In the genomic region with DNA sequence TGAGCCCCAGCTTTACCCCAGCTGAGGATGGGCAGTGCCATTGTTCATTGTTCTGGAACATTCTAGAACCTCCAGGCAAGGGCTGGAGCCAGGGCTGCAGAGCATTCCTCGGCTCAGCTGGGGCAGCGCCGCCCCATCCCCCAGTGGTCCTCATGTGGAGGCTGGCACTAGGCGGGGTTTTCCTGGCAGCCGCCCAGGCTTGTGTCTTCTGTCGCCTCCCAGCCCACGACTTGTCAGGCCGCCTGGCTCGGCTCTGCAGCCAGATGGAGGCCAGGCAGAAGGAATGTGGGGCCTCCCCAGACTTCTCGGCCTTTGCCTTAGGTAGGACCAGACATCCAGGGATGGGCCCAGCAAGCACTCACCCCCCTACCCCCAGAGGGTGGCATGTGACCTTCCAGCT, we compare ENCODE assay signal across 9 cellular contexts. TPM values are rescaled to one million over a fixed set of nuclear protein-coding genes. Genes with fewer than 3 reads are reported as not detected.
DNase-seq lines count a peak whose midpoint lies in the region; ATAC-seq and TF ChIP-seq lines count a peak whose summit lies in the region.
"Had no signal": no experiment of that assay in that cellular context is flagged by ENCODE, and none has a peak within 500 bp of the region (broad histone marks: within the 10 kb centered on the region; RNA-seq: fewer than 3 reads in every experiment).

A gene with protein sequence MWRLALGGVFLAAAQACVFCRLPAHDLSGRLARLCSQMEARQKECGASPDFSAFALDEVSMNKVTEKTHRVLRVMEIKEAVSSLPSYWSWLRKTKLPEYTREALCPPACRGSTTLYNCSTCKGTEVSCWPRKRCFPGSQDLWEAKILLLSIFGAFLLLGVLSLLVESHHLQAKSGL (plus strand): TSS at position 104 of the 400 bp plus-strand sequence. CDS start 49 bp downstream, at position 153.

- no peak for TF ChIP-seq POLR2A in Peyer's patch (IDR thresholded peaks at IDR 0.05)

- peak within 1 kb of the TSS; percentile 24 for H3K27ac Mint-ChIP-seq in T-helper 17 cell
- no peak within 1 kb of the TSS for H3K27ac Mint-ChIP-seq in GM23338
- H3K27ac Mint-ChIP-seq in Caco-2 (ENCODE audit: unreplicated experiment), result no peak within 1 kb of the TSS

- peaks cover 7% of the 10 kb centered on the region for H3K4me1 ChIP-seq in DND-41 (ENCODE audit: insufficient read depth, low read length)
- H3K4me1 ChIP-seq in GM23338 (ENCODE audit: insufficient read depth), result peaks cover 18% of the 10 kb centered on the region
- H3K4me1 ChIP-seq in Caco-2, result no peaks in the 10 kb centered on the region
- peaks cover 5 to 50% (median 20%) of the 10 kb centered on the region in 4 donors for H3K4me1 ChIP-seq in Peyer's patch

- no peak for ATAC-seq in DND-41 (ENCODE audit: insufficient read depth, low read depth)
- ATAC-seq in T-helper 17 cell, result no peak
- no peak for ATAC-seq in GM23338

- H3K27me3 Mint-ChIP-seq in T-helper 17 cell (no peaks in the 10 kb centered on the region), GM23338 (ENCODE audit: insufficient read depth, low read depth, poor library complexity) (peaks cover 36% of the 10 kb centered on the region), Caco-2 (ENCODE audit: insufficient read depth, unreplicated experiment) (no peaks in the 10 kb centered on the region)

- 0 out of 2 replicates have a peak within 1 kb of the TSS, but pooled peaks have one; percentile 9 for H3K9ac ChIP-seq in DND-41 (ENCODE audit: low read depth, low read length)

- H3K9me2 ChIP-seq in GM23338 (ENCODE audit: insufficient read depth), result no peaks in the 10 kb centered on the region

- no peaks in the 10 kb centered on the region for H3K9me3 ChIP-seq in DND-41 (ENCODE audit: insufficient read depth, low read length, severe bottlenecking)
- H3K9me3 ChIP-seq in T-helper 17 cell (ENCODE audit: control insufficient read depth, low read length, poor library complexity, severe bottlenecking), result no peaks in the 10 kb centered on the region
- H3K9me3 ChIP-seq in Caco-2, result no peaks in the 10 kb centered on the region
- H3K9me3 ChIP-seq in Peyer's patch, result no peaks in the 10 kb centered on the region

- POLR2A ChIA-PET in Caco-2 (lab: Charles Lee), result interaction anchor here (0.5 kb wide), 1 partner anchor 85 kb away, joined by 3 read pairs; no protein-coding TSS in a partner anchor

- H3K4me3 ChIP-seq in DND-41 (ENCODE audit: low read depth in 1 of 2, low read length in 2 of 2), result no peak within 1 kb of the TSS
- no peak within 1 kb of the TSS for H3K4me3 ChIP-seq in GM23338
- no peak within 1 kb of the TSS for H3K4me3 ChIP-seq in Caco-2 (ENCODE audit: low read depth, low read length)
- H3K4me3 ChIP-seq in Peyer's patch, result no peak within 1 kb of the TSS

- H2AFZ ChIP-seq in DND-41 (ENCODE audit: low read depth, low read length) (peak within 1 kb of the TSS; percentile 64), GM23338 (no peak within 1 kb of the TSS)

- H3K36me3 ChIP-seq in DND-41 (ENCODE audit: insufficient read depth, low read length) (peaks cover 7% of the 10 kb centered on the region; the same call in 1 of the 2 replicates), GM23338 (ENCODE audit: insufficient read depth) (no peaks in the 10 kb centered on the region), Caco-2 (ENCODE audit: control insufficient read depth, insufficient read depth, low read length) (no peaks in the 10 kb centered on the region), Peyer's patch (no peaks in the 10 kb centered on the region)

- peaks cover 27% of the 10 kb centered on the region for H3K4me1 Mint-ChIP-seq in T-helper 17 cell
- H3K4me1 Mint-ChIP-seq in GM23338, result peaks cover 21% of the 10 kb centered on the region
- peaks cover 11% of the 10 kb centered on the region for H3K4me1 Mint-ChIP-seq in Caco-2 (ENCODE audit: low read depth, unreplicated experiment)

- intact Hi-C loops in posterior cingulate gyrus (cut with DNase I) (loop anchor here (5.0 to 10.0 kb wide), 2 partner anchors 82 to 130 kb away; a partner anchor contains a TSS), Caco-2 (cut with micrococcal nuclease; ENCODE audit: unreplicated experiment) (loop anchor here (5.0 kb wide), 1 partner anchor 82 kb away; a partner anchor contains a TSS)

- H3K27me3 ChIP-seq in DND-41 (ENCODE audit: insufficient read depth, low read length, poor library complexity) (no peaks in the 10 kb centered on the region), GM23338 (ENCODE audit: insufficient read depth) (no peaks in the 10 kb centered on the region), Caco-2 (replicated peaks; ENCODE audit: control insufficient read depth, insufficient read depth, low read length) (no peaks in the 10 kb centered on the region), Peyer's patch (no peaks in the 10 kb centered on the region)

- H3K4me2 ChIP-seq in DND-41 (ENCODE audit: insufficient read depth, low read length), result no peak within 1 kb of the TSS
- no peak within 1 kb of the TSS for H3K4me2 ChIP-seq in GM23338

- 0 out of 2 replicates have a peak within 1 kb of the TSS, but pooled peaks have one; percentile 28 for H3K27ac ChIP-seq in DND-41 (ENCODE audit: low read length)
- no peak within 1 kb of the TSS for H3K27ac ChIP-seq in GM23338 (ENCODE audit: low read depth)
- H3K27ac ChIP-seq in Peyer's patch, result peak within 1 kb of the TSS in 2 of 4 donors; percentile 43 to 46

- H3K9me3 Mint-ChIP-seq in GM23338, result no peaks in the 10 kb centered on the region
- H3K9me3 Mint-ChIP-seq in Caco-2 (ENCODE audit: unreplicated experiment), result no peaks in the 10 kb centered on the region

- peaks cover 9% of the 10 kb centered on the region for H3F3A ChIP-seq in GM23338 (replicated peaks; ENCODE audit: low read depth)

- H3K79me2 ChIP-seq in DND-41 (ENCODE audit: insufficient read depth, low read length), result no peaks in the 10 kb centered on the region
- H3K79me2 ChIP-seq in GM23338 (replicated peaks; ENCODE audit: insufficient read depth), result no peaks in the 10 kb centered on the region

- H4K20me1 ChIP-seq in DND-41 (ENCODE audit: insufficient read depth, low read length) (no peaks in the 10 kb centered on the region), GM23338 (replicated peaks; ENCODE audit: insufficient read depth) (no peaks in the 10 kb centered on the region; the same call in 1 of the 2 replicates)

- CTCF ChIA-PET in Caco-2 (lab: Charles Lee), result interaction anchor here (0.8 kb wide), 1 partner anchor 137 kb away, joined by 3 read pairs; no protein-coding TSS in a partner anchor

- H3K36me3 Mint-ChIP-seq in T-helper 17 cell (ENCODE audit: low read depth), result no peaks in the 10 kb centered on the region
- H3K36me3 Mint-ChIP-seq in GM23338 (ENCODE audit: low read depth), result peaks cover 4% of the 10 kb centered on the region; the same call in 1 of the 3 replicates
- no peaks in the 10 kb centered on the region for H3K36me3 Mint-ChIP-seq in Caco-2 (ENCODE audit: insufficient read depth, unreplicated experiment)

- no TSS peak for BruUV-seq in Caco-2 (replicated peaks; lab: Mats Ljungman, UMichigan)

- peak within 1 kb of the TSS; percentile 31 for H3K4me3 Mint-ChIP-seq in T-helper 17 cell
- H3K4me3 Mint-ChIP-seq in GM23338, result no peak within 1 kb of the TSS; the same call in 2 of the 3 replicates
- no peak within 1 kb of the TSS for H3K4me3 Mint-ChIP-seq in Caco-2 (ENCODE audit: unreplicated experiment)

- no peak for DNase-seq in DND-41
- DNase-seq in T-helper 17 cell, result no peak
- DNase-seq in glomerular visceral epithelial cell (ENCODE audit: extremely low spot score), result peak; percentile 53
- peak in 8 of 10 donors; percentile 48 to 96 (median 71) for DNase-seq in posterior cingulate gyrus
- DNase-seq in GM23338 (ENCODE audit: low spot score), result no peak
- DNase-seq in Caco-2, result no peak
- DNase-seq in HuH-7 (ENCODE audit: low spot score), result no peak
- DNase-seq in Peyer's patch, result no peak
- DNase-seq: NCI-H526 treated with DMSO at 0.1 percent for 48 hours had no signal

- TF ChIP-seq CTCF in DND-41 (IDR thresholded peaks at IDR 0.05; ENCODE audit: borderline replicate concordance, extremely low read depth, low read length, poor library complexity, severe bottlenecking) (no peak), GM23338 (conservative IDR thresholded peaks at IDR 0.05; ENCODE audit: low read depth in 2 of 2) (no peak), Caco-2 (IDR thresholded peaks at IDR 0.05; ENCODE audit: insufficient read depth in 1 of 2, low read depth in 1 of 2, low read length in 1 of 2, severe bottlenecking in 1 of 2, unreplicated experiment in 1 of 2) (no peak), Peyer's patch (IDR thresholded peaks at IDR 0.05) (no peak)

TF ChIP-seq in GM23338, 12 proteins besides CTCF, POLR2A, EP300 and RAD21:
- TF ChIP-seq JUNB (IDR thresholded peaks at IDR 0.05; ENCODE audit: unreplicated experiment) (no peak), STAT1 (IDR thresholded peaks at IDR 0.05; ENCODE audit: unreplicated experiment) (no peak), EZH2 (IDR thresholded peaks at IDR 0.05; ENCODE audit: low read depth, unreplicated experiment) (no peak), NANOG (IDR thresholded peaks at IDR 0.05; ENCODE audit: borderline replicate concordance) (no peak)
- TF ChIP-seq, protein P1, sequence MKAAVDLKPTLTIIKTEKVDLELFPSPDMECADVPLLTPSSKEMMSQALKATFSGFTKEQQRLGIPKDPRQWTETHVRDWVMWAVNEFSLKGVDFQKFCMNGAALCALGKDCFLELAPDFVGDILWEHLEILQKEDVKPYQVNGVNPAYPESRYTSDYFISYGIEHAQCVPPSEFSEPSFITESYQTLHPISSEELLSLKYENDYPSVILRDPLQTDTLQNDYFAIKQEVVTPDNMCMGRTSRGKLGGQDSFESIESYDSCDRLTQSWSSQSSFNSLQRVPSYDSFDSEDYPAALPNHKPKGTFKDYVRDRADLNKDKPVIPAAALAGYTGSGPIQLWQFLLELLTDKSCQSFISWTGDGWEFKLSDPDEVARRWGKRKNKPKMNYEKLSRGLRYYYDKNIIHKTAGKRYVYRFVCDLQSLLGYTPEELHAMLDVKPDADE (IDR thresholded peaks at IDR 0.05), result no peak
TF ChIP-seq in GM23338: peak in this region for 0.

RNA-seq across cellular contexts. Expression of the gene that starts here (rescaled TPM):
- total RNA-seq in T-helper 17 cell, result not detected
- total RNA-seq in GM23338 (2014; rRNA removed; shearing (Covaris generic)), result not detected in 2 replicates
- not detected in 2 replicates for polyA plus RNA-seq in GM23338 (2016; fragmentation: Nextera tagmentation; extraction: Ambion mirVana)
- total RNA-seq in Caco-2 (2022), result not detected in 2 replicates
- total RNA-seq in Peyer's patch, result not detected

Comparison
In these comparisons a context has a peak if more than half of its experiments do, and no peak if none do; other contexts are left out.
1. DNase-seq: peak in glomerular visceral epithelial cell (single experiment) and posterior cingulate gyrus (8 of 10); none in DND-41 (single experiment), T-helper 17 cell (0 of 3), GM23338 (single experiment), Caco-2 (0 of 2), HuH-7 (single experiment) and Peyer's patch (0 of 3).